ENCODE assay signal across 9 cellular contexts in genomic region chr12:68497702-68498101, GRCh38.
A peak's percentile ranks its signal among the peaks of the same experiment; 100 is the strongest.
DNase-seq lines count a peak whose midpoint lies in the region; ATAC-seq, FAIRE-seq and TF ChIP-seq lines count a peak whose summit lies in the region.
"Had no signal": no experiment of that assay in that cellular context is flagged by ENCODE, and none has a peak within 500 bp of the region (broad histone marks: within the 10 kb centered on the region; RNA-seq: fewer than 3 reads in every experiment).

No MANE protein-coding gene starts in this region.

- POLR2A ChIA-PET in HEK293 (lab: Yijun Ruan, JAX) = no interaction called here

- TF ChIP-seq CTCF in HEK293 (tag by site-specific recombination; IDR thresholded peaks at IDR 0.05) = no peak
- no peak for TF ChIP-seq CTCF in epithelial cell of esophagus (IDR thresholded peaks at IDR 0.05; ENCODE audit: insufficient read depth, low read depth, low read length, missing control alignments)
- TF ChIP-seq CTCF in D721Med (IDR thresholded peaks at IDR 0.05; ENCODE audit: insufficient read depth, missing control alignments) = no peak

- H3K4me1 Mint-ChIP-seq in stimulated activated effector memory CD8-positive, alpha-beta T cell treated with anti-CD3 and anti-CD28 coated beads, Interleukin-12 subunit alpha, Interleukin-12 subunit beta, amount 100 ng/mL, for 72 hours = peaks cover 41% of the 10 kb centered on the region

- ATAC-seq in stimulated activated effector memory CD8-positive, alpha-beta T cell treated with anti-CD3 and anti-CD28 coated beads, Interleukin-12 subunit alpha, Interleukin-12 subunit beta, amount 100 ng/mL, for 72 hours = peak; percentile 94
- ATAC-seq in GM21447 (IDR thresholded peaks at IDR 0.05; ENCODE audit: unreplicated experiment) = no peak
- ATAC-seq in GM18907 (IDR thresholded peaks at IDR 0.05; ENCODE audit: unreplicated experiment) = no peak
- ATAC-seq: left colon had no signal

- H3K9me3 Mint-ChIP-seq in stimulated activated effector memory CD8-positive, alpha-beta T cell treated with anti-CD3 and anti-CD28 coated beads, Interleukin-12 subunit alpha, Interleukin-12 subunit beta, amount 100 ng/mL, for 72 hours = no peaks in the 10 kb centered on the region

- H3K27ac ChIP-seq in HEK293 (ENCODE audit: extremely low read depth, low read depth, low read length) = no peak overlapping the region
- H3K27ac ChIP-seq in SK-N-MC = peak overlapping the region; percentile 65; the same call in 1 of the 2 replicates
- H3K27ac ChIP-seq: adrenal gland had no signal

- no peak overlapping the region for H3K9ac ChIP-seq in SK-N-MC (ENCODE audit: insufficient read length)

- H3K4me3 ChIP-seq in HEK293 (ENCODE audit: low read depth, low read length) (no peak overlapping the region), SK-N-MC (peak overlapping the region; percentile 52), epithelial cell of esophagus (ENCODE audit: low read length) (no peak overlapping the region)
- H3K4me3 ChIP-seq: adrenal gland had no signal

- peaks cover 4% of the 10 kb centered on the region; the same call in 1 of the 2 replicates for H3K4me1 ChIP-seq in HEK293 (ENCODE audit: control insufficient read depth, insufficient read depth, low read length)
- H3K4me1 ChIP-seq: adrenal gland had no signal

- H3K27ac Mint-ChIP-seq in stimulated activated effector memory CD8-positive, alpha-beta T cell treated with anti-CD3 and anti-CD28 coated beads, Interleukin-12 subunit alpha, Interleukin-12 subunit beta, amount 100 ng/mL, for 72 hours = peak overlapping the region; percentile 97

- DNase-seq in SK-N-MC (ENCODE audit: low read depth, low spot score) (no peak), epithelial cell of esophagus (ENCODE audit: low read depth) (peak; percentile 18), D721Med (ENCODE audit: insufficient read length, low spot score) (no peak)
- peak in 1 of 2 donors; percentile 78 for DNase-seq in stimulated activated effector memory CD8-positive, alpha-beta T cell treated with anti-CD3 and anti-CD28 coated beads, Interleukin-12 subunit alpha, Interleukin-12 subunit beta, amount 100 ng/mL, for 72 hours (ENCODE audit: low spot score in 2 of 2)
- DNase-seq: left colon had no signal

- H3K9me3 ChIP-seq in HEK293 (ENCODE audit: control insufficient read depth, insufficient read depth, low read depth, low read length) (no peaks in the 10 kb centered on the region), SK-N-MC (ENCODE audit: low read depth, low read length) (no peaks in the 10 kb centered on the region)
- H3K9me3 ChIP-seq: adrenal gland had no signal

- CTCF ChIA-PET in HEK293 (lab: Yijun Ruan, JAX) = interaction anchor here (0.7 kb wide), 1 partner anchor 47 kb away, joined by 3 read pairs; no protein-coding TSS in a partner anchor

- H3K4me3 Mint-ChIP-seq in stimulated activated effector memory CD8-positive, alpha-beta T cell treated with anti-CD3 and anti-CD28 coated beads, Interleukin-12 subunit alpha, Interleukin-12 subunit beta, amount 100 ng/mL, for 72 hours = peak overlapping the region; percentile 67

- no peak for FAIRE-seq in D721Med (lab: Jason Lieb, UNC)

- peaks cover 12% of the 10 kb centered on the region for H3K36me3 Mint-ChIP-seq in stimulated activated effector memory CD8-positive, alpha-beta T cell treated with anti-CD3 and anti-CD28 coated beads, Interleukin-12 subunit alpha, Interleukin-12 subunit beta, amount 100 ng/mL, for 72 hours

- H3K36me3 ChIP-seq in HEK293 (ENCODE audit: control insufficient read depth in 2 of 2, insufficient read depth in 1 of 2, low read length in 2 of 2) (no peaks in the 10 kb centered on the region), SK-N-MC (ENCODE audit: insufficient read depth, low read length) (no peaks in the 10 kb centered on the region)
- H3K36me3 ChIP-seq: adrenal gland had no signal

TF ChIP-seq in HEK293, 187 proteins besides CTCF, POLR2A, EP300 and RAD21 (continues in another document):
- peak; percentile 78 for TF ChIP-seq MEIS1 (CRISPR knock-in tag; IDR thresholded peaks at IDR 0.05; ENCODE audit: borderline replicate concordance)
- no peak for TF ChIP-seq ZNF707 (tag by site-specific recombination; IDR thresholded peaks at IDR 0.05)
- no peak for TF ChIP-seq ZNF239 (tag by site-specific recombination; IDR thresholded peaks at IDR 0.05)
- TF ChIP-seq ZSCAN16 (tag by site-specific recombination; IDR thresholded peaks at IDR 0.05) = no peak
- TF ChIP-seq, protein P1, sequence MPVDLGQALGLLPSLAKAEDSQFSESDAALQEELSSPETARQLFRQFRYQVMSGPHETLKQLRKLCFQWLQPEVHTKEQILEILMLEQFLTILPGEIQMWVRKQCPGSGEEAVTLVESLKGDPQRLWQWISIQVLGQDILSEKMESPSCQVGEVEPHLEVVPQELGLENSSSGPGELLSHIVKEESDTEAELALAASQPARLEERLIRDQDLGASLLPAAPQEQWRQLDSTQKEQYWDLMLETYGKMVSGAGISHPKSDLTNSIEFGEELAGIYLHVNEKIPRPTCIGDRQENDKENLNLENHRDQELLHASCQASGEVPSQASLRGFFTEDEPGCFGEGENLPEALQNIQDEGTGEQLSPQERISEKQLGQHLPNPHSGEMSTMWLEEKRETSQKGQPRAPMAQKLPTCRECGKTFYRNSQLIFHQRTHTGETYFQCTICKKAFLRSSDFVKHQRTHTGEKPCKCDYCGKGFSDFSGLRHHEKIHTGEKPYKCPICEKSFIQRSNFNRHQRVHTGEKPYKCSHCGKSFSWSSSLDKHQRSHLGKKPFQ (tag by site-specific recombination; IDR thresholded peaks at IDR 0.05) = no peak
- no peak for TF ChIP-seq RBAK (tag by site-specific recombination; IDR thresholded peaks at IDR 0.05)
- no peak for TF ChIP-seq ZNF10 (tag by site-specific recombination; IDR thresholded peaks at IDR 0.05)
- no peak for TF ChIP-seq ZNF791 (tag by site-specific recombination; IDR thresholded peaks at IDR 0.05)
- 0 out of 2 replicates have a peak, but pooled peaks have one; percentile 54 for TF ChIP-seq HIC1 (tag by site-specific recombination; IDR thresholded peaks at IDR 0.05)
- peak; percentile 48; the same call in 1 of the 2 replicates for TF ChIP-seq ZNF184 (tag by site-specific recombination; IDR thresholded peaks at IDR 0.05)
- TF ChIP-seq, protein P2, sequence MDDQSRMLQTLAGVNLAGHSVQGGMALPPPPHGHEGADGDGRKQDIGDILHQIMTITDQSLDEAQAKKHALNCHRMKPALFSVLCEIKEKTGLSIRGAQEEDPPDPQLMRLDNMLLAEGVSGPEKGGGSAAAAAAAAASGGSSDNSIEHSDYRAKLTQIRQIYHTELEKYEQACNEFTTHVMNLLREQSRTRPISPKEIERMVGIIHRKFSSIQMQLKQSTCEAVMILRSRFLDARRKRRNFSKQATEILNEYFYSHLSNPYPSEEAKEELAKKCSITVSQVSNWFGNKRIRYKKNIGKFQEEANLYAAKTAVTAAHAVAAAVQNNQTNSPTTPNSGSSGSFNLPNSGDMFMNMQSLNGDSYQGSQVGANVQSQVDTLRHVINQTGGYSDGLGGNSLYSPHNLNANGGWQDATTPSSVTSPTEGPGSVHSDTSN (CRISPR knock-in tag; IDR thresholded peaks at IDR 0.05) = no peak
- no peak for TF ChIP-seq ZNF768 (tag by site-specific recombination; IDR thresholded peaks at IDR 0.05)
- TF ChIP-seq ZNF664 (tag by site-specific recombination; IDR thresholded peaks at IDR 0.05) = no peak
- TF ChIP-seq ZNF175 (tag by site-specific recombination; IDR thresholded peaks at IDR 0.05) = no peak
- TF ChIP-seq ZNF133 (tag by site-specific recombination; IDR thresholded peaks at IDR 0.05) = no peak
- TF ChIP-seq, protein P3, sequence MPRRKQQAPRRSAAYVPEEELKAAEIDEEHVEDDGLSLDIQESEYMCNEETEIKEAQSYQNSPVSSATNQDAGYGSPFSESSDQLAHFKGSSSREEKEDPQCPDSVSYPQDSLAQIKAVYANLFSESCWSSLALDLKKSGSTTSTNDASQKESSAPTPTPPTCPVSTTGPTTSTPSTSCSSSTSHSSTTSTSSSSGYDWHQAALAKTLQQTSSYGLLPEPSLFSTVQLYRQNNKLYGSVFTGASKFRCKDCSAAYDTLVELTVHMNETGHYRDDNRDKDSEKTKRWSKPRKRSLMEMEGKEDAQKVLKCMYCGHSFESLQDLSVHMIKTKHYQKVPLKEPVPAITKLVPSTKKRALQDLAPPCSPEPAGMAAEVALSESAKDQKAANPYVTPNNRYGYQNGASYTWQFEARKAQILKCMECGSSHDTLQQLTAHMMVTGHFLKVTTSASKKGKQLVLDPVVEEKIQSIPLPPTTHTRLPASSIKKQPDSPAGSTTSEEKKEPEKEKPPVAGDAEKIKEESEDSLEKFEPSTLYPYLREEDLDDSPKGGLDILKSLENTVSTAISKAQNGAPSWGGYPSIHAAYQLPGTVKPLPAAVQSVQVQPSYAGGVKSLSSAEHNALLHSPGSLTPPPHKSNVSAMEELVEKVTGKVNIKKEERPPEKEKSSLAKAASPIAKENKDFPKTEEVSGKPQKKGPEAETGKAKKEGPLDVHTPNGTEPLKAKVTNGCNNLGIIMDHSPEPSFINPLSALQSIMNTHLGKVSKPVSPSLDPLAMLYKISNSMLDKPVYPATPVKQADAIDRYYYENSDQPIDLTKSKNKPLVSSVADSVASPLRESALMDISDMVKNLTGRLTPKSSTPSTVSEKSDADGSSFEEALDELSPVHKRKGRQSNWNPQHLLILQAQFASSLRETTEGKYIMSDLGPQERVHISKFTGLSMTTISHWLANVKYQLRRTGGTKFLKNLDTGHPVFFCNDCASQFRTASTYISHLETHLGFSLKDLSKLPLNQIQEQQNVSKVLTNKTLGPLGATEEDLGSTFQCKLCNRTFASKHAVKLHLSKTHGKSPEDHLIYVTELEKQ (tag by site-specific recombination; IDR thresholded peaks at IDR 0.05; ENCODE audit: borderline replicate concordance) = peak; percentile 65; the same call in 1 of the 2 replicates
- no peak for TF ChIP-seq KLF9 (tag by site-specific recombination; IDR thresholded peaks at IDR 0.05; ENCODE audit: low read depth)
